In genomic region chr12:44052554-44052953, GRCh38 we compare ENCODE assay signal across 35 cellular contexts.
"Had no signal": no experiment of that assay in that cellular context is flagged by ENCODE, and none has a peak within 500 bp of the region (broad histone marks: within the 10 kb centered on the region; RNA-seq: fewer than 3 reads in every experiment).

No MANE protein-coding gene starts in this region.

- H3K36me3 ChIP-seq: ascending aorta, WERI-Rb-1 had no signal

- H3K4me3 ChIP-seq: ascending aorta had no signal

- H3K4me3 Mint-ChIP-seq: activated CD4-positive, alpha-beta memory T cell treated with anti-CD3 and anti-CD28 coated beads, Interleukin-2, amount 10 ng/mL, durations not matched to agents 7 days and 5 days; activated CD4-positive, alpha-beta T cell treated with anti-CD3 and anti-CD28 coated beads for 36 hours; activated CD4-positive, alpha-beta T cell treated with anti-CD3 and anti-CD28 coated beads, Interleukin-2, amount 10 ng/mL, durations not matched to agents 7 days and 5 days; activated CD8-positive, alpha-beta memory T cell treated with anti-CD3 and anti-CD28 coated beads, Interleukin-2, amount 10 ng/mL, durations not matched to agents 7 days and 5 days; activated CD8-positive, alpha-beta T cell treated with anti-CD3 and anti-CD28 coated beads, Interleukin-2, amount 10 ng/mL, durations not matched to agents 7 days and 5 days; activated naive CD4-positive, alpha-beta T cell treated with anti-CD3 and anti-CD28 coated beads, Interleukin-2, amount 10 ng/mL, durations not matched to agents 7 days and 5 days; activated naive CD4-positive, alpha-beta T cell treated with anti-CD3 and anti-CD28 coated beads, Interleukin-2, amount 50 U/mL, for 24 hours; activated naive CD8-positive, alpha-beta T cell; activated naive CD8-positive, alpha-beta T cell treated with anti-CD3 and anti-CD28 coated beads, Interleukin-2, amount 10 ng/mL, durations not matched to agents 7 days and 5 days; activated naive CD8-positive, alpha-beta T cell treated with anti-CD3 and anti-CD28 coated beads, Interleukin-2, amount 50 U/mL, for 24 hours; activated T-cell treated with anti-CD3 and anti-CD28 coated beads, Interleukin-2, amount 50 U/mL, for 24 hours; brain; T-helper 1 cell treated with Interleukin-12 subunit alpha and Interleukin-12 subunit beta and Interleukin-4 antibody, amounts not matched to agents 30 μg/mL and 1 μg/mL, for 36 hours; T-helper 2 cell treated with Interferon-gamma antibody and Interleukin-4, amounts not matched to agents 5 μg/mL and 100 μg/mL, for 36 hours; WTC11 had no signal

- H3K27me3 Mint-ChIP-seq: activated CD4-positive, alpha-beta memory T cell treated with anti-CD3 and anti-CD28 coated beads, Interleukin-2, amount 10 ng/mL, durations not matched to agents 7 days and 5 days; activated CD4-positive, alpha-beta T cell treated with anti-CD3 and anti-CD28 coated beads for 36 hours; activated CD4-positive, alpha-beta T cell treated with anti-CD3 and anti-CD28 coated beads, Interleukin-2, amount 10 ng/mL, durations not matched to agents 7 days and 5 days; activated CD8-positive, alpha-beta memory T cell treated with anti-CD3 and anti-CD28 coated beads, Interleukin-2, amount 10 ng/mL, durations not matched to agents 7 days and 5 days; activated naive CD4-positive, alpha-beta T cell treated with anti-CD3 and anti-CD28 coated beads, Interleukin-2, amount 10 ng/mL, durations not matched to agents 7 days and 5 days; activated naive CD4-positive, alpha-beta T cell treated with anti-CD3 and anti-CD28 coated beads, Interleukin-2, amount 50 U/mL, for 24 hours; activated naive CD8-positive, alpha-beta T cell; activated naive CD8-positive, alpha-beta T cell treated with anti-CD3 and anti-CD28 coated beads, Interleukin-2, amount 10 ng/mL, durations not matched to agents 7 days and 5 days; activated naive CD8-positive, alpha-beta T cell treated with anti-CD3 and anti-CD28 coated beads, Interleukin-2, amount 50 U/mL, for 24 hours; activated T-cell treated with anti-CD3 and anti-CD28 coated beads, Interleukin-2, amount 50 U/mL, for 24 hours; brain had no signal

- H3K36me3 Mint-ChIP-seq: activated CD8-positive, alpha-beta memory T cell treated with anti-CD3 and anti-CD28 coated beads, Interleukin-2, amount 10 ng/mL, durations not matched to agents 7 days and 5 days; activated naive CD4-positive, alpha-beta T cell treated with anti-CD3 and anti-CD28 coated beads, Interleukin-2, amount 10 ng/mL, durations not matched to agents 7 days and 5 days; activated naive CD8-positive, alpha-beta T cell; activated naive CD8-positive, alpha-beta T cell treated with anti-CD3 and anti-CD28 coated beads, Interleukin-2, amount 10 ng/mL, durations not matched to agents 7 days and 5 days; brain; WTC11 had no signal

- H3K27ac ChIP-seq: ascending aorta, WERI-Rb-1 had no signal

- H3K27me3 ChIP-seq: ascending aorta had no signal

- ATAC-seq: activated CD4-positive, alpha-beta T cell treated with anti-CD3 and anti-CD28 coated beads for 36 hours; activated CD4-positive, CD25-positive, alpha-beta regulatory T cell treated with anti-CD3 and anti-CD28 coated beads, Interleukin-2, amount 50 U/mL, for 24 hours; activated CD8-positive, alpha-beta memory T cell treated with anti-CD3 and anti-CD28 coated beads, Interleukin-2, amount 10 ng/mL, durations not matched to agents 7 days and 5 days; activated CD8-positive, alpha-beta T cell treated with anti-CD3 and anti-CD28 coated beads, Interleukin-2, amount 10 ng/mL, durations not matched to agents 7 days and 5 days; activated naive CD8-positive, alpha-beta T cell treated with anti-CD3 and anti-CD28 coated beads, Interleukin-2, amount 50 U/mL, for 24 hours; WTC11 had no signal

- H3K9me3 Mint-ChIP-seq: activated CD4-positive, alpha-beta memory T cell treated with anti-CD3 and anti-CD28 coated beads, Interleukin-2, amount 10 ng/mL, durations not matched to agents 7 days and 5 days; activated CD4-positive, alpha-beta T cell treated with anti-CD3 and anti-CD28 coated beads, Interleukin-2, amount 10 ng/mL, durations not matched to agents 7 days and 5 days; activated naive CD4-positive, alpha-beta T cell treated with anti-CD3 and anti-CD28 coated beads, Interleukin-2, amount 10 ng/mL, durations not matched to agents 7 days and 5 days; activated naive CD4-positive, alpha-beta T cell treated with anti-CD3 and anti-CD28 coated beads, Interleukin-2, amount 50 U/mL, for 24 hours; activated naive CD8-positive, alpha-beta T cell treated with anti-CD3 and anti-CD28 coated beads, Interleukin-2, amount 10 ng/mL, durations not matched to agents 7 days and 5 days; activated naive CD8-positive, alpha-beta T cell treated with anti-CD3 and anti-CD28 coated beads, Interleukin-2, amount 50 U/mL, for 24 hours; activated T-cell treated with anti-CD3 and anti-CD28 coated beads, Interleukin-2, amount 50 U/mL, for 24 hours; activated T-helper 2 cell treated with anti-CD3 and anti-CD28 coated beads, Interferon-gamma antibody, Interleukin-2, Interleukin-4, amounts not matched to agents 10 μg/mL and 5 μg/mL and 100 μg/mL, durations not matched to agents 14 hours and 24 hours and 36 hours; T-helper 1 cell treated with Interleukin-12 subunit alpha and Interleukin-12 subunit beta and Interleukin-4 antibody, amounts not matched to agents 30 μg/mL and 1 μg/mL, for 36 hours; T-helper 2 cell treated with Interferon-gamma antibody and Interleukin-4, amounts not matched to agents 5 μg/mL and 100 μg/mL, for 36 hours; WTC11 had no signal

- H3K9me3 ChIP-seq: ascending aorta had no signal

- H3K4me1 Mint-ChIP-seq: activated CD4-positive, alpha-beta memory T cell treated with anti-CD3 and anti-CD28 coated beads, Interleukin-2, amount 10 ng/mL, durations not matched to agents 7 days and 5 days; activated CD4-positive, alpha-beta T cell treated with anti-CD3 and anti-CD28 coated beads for 36 hours; activated CD4-positive, alpha-beta T cell treated with anti-CD3 and anti-CD28 coated beads, Interleukin-2, amount 10 ng/mL, durations not matched to agents 7 days and 5 days; activated CD8-positive, alpha-beta memory T cell treated with anti-CD3 and anti-CD28 coated beads, Interleukin-2, amount 10 ng/mL, durations not matched to agents 7 days and 5 days; activated naive CD4-positive, alpha-beta T cell treated with anti-CD3 and anti-CD28 coated beads, Interleukin-2, amount 10 ng/mL, durations not matched to agents 7 days and 5 days; activated naive CD4-positive, alpha-beta T cell treated with anti-CD3 and anti-CD28 coated beads, Interleukin-2, amount 50 U/mL, for 24 hours; activated naive CD8-positive, alpha-beta T cell treated with anti-CD3 and anti-CD28 coated beads, Interleukin-2, amount 10 ng/mL, durations not matched to agents 7 days and 5 days; activated naive CD8-positive, alpha-beta T cell treated with anti-CD3 and anti-CD28 coated beads, Interleukin-2, amount 50 U/mL, for 24 hours; brain; WTC11 had no signal

- H3K27ac Mint-ChIP-seq: activated CD4-positive, alpha-beta memory T cell treated with anti-CD3 and anti-CD28 coated beads, Interleukin-2, amount 10 ng/mL, durations not matched to agents 7 days and 5 days; activated CD4-positive, alpha-beta T cell treated with anti-CD3 and anti-CD28 coated beads for 36 hours; activated CD4-positive, alpha-beta T cell treated with anti-CD3 and anti-CD28 coated beads, Interleukin-2, amount 10 ng/mL, durations not matched to agents 7 days and 5 days; activated CD8-positive, alpha-beta memory T cell treated with anti-CD3 and anti-CD28 coated beads, Interleukin-2, amount 10 ng/mL, durations not matched to agents 7 days and 5 days; activated CD8-positive, alpha-beta T cell treated with anti-CD3 and anti-CD28 coated beads, Interleukin-2, amount 10 ng/mL, durations not matched to agents 7 days and 5 days; activated naive CD4-positive, alpha-beta T cell treated with anti-CD3 and anti-CD28 coated beads, Interleukin-2, amount 10 ng/mL, durations not matched to agents 7 days and 5 days; activated naive CD4-positive, alpha-beta T cell treated with anti-CD3 and anti-CD28 coated beads, Interleukin-2, amount 50 U/mL, for 24 hours; activated naive CD8-positive, alpha-beta T cell; activated naive CD8-positive, alpha-beta T cell treated with anti-CD3 and anti-CD28 coated beads, Interleukin-2, amount 10 ng/mL, durations not matched to agents 7 days and 5 days; activated naive CD8-positive, alpha-beta T cell treated with anti-CD3 and anti-CD28 coated beads, Interleukin-2, amount 50 U/mL, for 24 hours; activated T-cell treated with anti-CD3 and anti-CD28 coated beads, Interleukin-2, amount 50 U/mL, for 24 hours; activated T-helper 2 cell treated with anti-CD3 and anti-CD28 coated beads, Interferon-gamma antibody, Interleukin-2, Interleukin-4, amounts not matched to agents 10 μg/mL and 5 μg/mL and 100 μg/mL, durations not matched to agents 14 hours and 24 hours and 36 hours; brain; T-helper 1 cell treated with Interleukin-12 subunit alpha and Interleukin-12 subunit beta and Interleukin-4 antibody, amounts not matched to agents 30 μg/mL and 1 μg/mL, for 36 hours; T-helper 2 cell treated with Interferon-gamma antibody and Interleukin-4, amounts not matched to agents 5 μg/mL and 100 μg/mL, for 36 hours; WTC11 had no signal

- DNase-seq: activated CD4-positive, alpha-beta memory T cell treated with anti-CD3 and anti-CD28 coated beads, Interleukin-2, amount 10 ng/mL, durations not matched to agents 7 days and 5 days; activated CD4-positive, alpha-beta T cell treated with anti-CD3 and anti-CD28 coated beads for 1 hour; activated CD4-positive, alpha-beta T cell treated with anti-CD3 and anti-CD28 coated beads for 36 hours; activated CD4-positive, alpha-beta T cell treated with anti-CD3 and anti-CD28 coated beads for 48 hours; activated CD4-positive, alpha-beta T cell treated with anti-CD3 and anti-CD28 coated beads, Interleukin-2, amount 10 ng/mL, durations not matched to agents 7 days and 5 days; activated CD4-positive, alpha-beta T cell treated with anti-CD3 and anti-CD28 coated beads, Interleukin-2, amount 50 U/mL, for 48 hours; activated CD4-positive, CD25-positive, alpha-beta regulatory T cell; activated CD8-positive, alpha-beta memory T cell treated with anti-CD3 and anti-CD28 coated beads for 24 hours; activated CD8-positive, alpha-beta memory T cell treated with anti-CD3 and anti-CD28 coated beads, Interleukin-2, amount 10 ng/mL, durations not matched to agents 7 days and 5 days; activated CD8-positive, alpha-beta memory T cell treated with anti-CD3 and anti-CD28 coated beads, Interleukin-2, amount 50 U/mL, for 48 hours; activated CD8-positive, alpha-beta T cell treated with anti-CD3 and anti-CD28 coated beads, Interleukin-2, amount 10 ng/mL, durations not matched to agents 7 days and 5 days; activated effector memory CD4-positive, alpha-beta T cell treated with Interleukin-2 at 50 U/mL for 16 hours; activated gamma-delta T cell; activated naive CD4-positive, alpha-beta T cell treated with anti-CD3 and anti-CD28 coated beads, Interleukin-2, amount 10 ng/mL, durations not matched to agents 7 days and 5 days; activated naive CD4-positive, alpha-beta T cell treated with Interleukin-2 at 50 U/mL for 16 hours; activated naive CD8-positive, alpha-beta T cell treated with anti-CD3 and anti-CD28 coated beads, Interleukin-2, amount 10 ng/mL, durations not matched to agents 7 days and 5 days; activated naive CD8-positive, alpha-beta T cell treated with anti-CD3 and anti-CD28 coated beads, Interleukin-2, amount 50 U/mL, for 24 hours; activated T-cell treated with anti-CD3 and anti-CD28 coated beads, Interleukin-2, amount 50 U/mL, for 24 hours; activated T-cell treated with anti-CD3 and anti-CD28 coated beads, Interleukin-2, amount 50 U/mL, for 48 hours; amygdala; anterior cingulate cortex; central memory CD4-positive, alpha-beta T cell; T-helper 1 cell; T-helper 2 cell; T-helper 9 cell; WERI-Rb-1 had no signal
